ENCODE assay signal across 9 cellular contexts in the genomic region with DNA sequence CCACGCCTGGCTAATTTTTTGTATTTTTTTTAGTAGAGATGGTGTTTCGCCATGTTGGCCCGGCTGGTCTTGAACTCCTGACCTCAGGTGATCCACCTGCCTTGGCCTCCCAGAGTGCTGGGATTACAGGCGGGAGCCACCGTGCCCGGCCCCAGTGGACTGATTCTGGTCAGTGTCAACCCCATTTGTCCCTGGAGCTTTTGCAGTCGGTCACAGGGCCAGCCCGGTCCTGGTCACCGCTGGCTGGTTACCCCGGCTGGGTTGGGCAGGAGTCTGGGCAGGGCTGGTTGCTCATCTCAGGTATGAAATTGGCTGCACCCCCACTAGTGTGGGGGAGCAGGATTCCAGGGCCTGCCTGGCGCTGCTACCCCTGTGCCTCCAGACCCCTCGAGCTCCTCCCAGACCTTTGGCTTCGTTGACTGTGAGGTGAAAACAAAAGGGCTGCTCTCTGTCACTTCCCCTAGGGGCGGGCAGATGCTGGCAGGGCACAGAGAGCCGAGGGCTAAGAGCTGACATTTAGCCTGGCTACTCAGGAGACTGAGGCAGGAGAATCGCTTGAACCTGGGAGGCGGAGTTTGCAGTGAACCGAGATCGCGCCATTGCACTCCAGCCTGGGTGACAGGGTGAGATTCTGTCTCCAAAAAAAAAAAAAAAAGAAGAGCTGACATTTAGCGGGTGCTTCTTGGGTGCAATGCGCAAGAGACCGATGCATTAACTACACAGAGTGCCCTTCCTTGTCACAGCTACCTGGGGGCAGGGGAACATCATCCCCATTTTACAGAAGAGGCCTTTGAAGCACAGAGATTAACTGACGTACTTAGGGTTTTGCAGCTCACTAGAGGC. TPM values are rescaled to one million over a fixed set of nuclear protein-coding genes. Genes with fewer than 3 reads are reported as not detected.
A peak's percentile ranks its signal among the peaks of the same experiment; 100 is the strongest.
DNase-seq lines count a peak whose midpoint lies in the region; ATAC-seq and TF ChIP-seq lines count a peak whose summit lies in the region.
"Had no signal": no experiment of that assay in that cellular context is flagged by ENCODE, and none has a peak within 500 bp of the region (broad histone marks: within the 10 kb centered on the region; RNA-seq: fewer than 3 reads in every experiment).

No MANE protein-coding gene starts in this region.

- H3K27ac ChIP-seq in CD8-positive, alpha-beta T cell (ENCODE audit: low read depth, low read length), result peak overlapping the region; percentile 71
- no peak overlapping the region for H3K27ac ChIP-seq in duodenal mucosa (ENCODE audit: low read depth, low read length)

- peak overlapping the region; percentile 36 for H3K4me3 ChIP-seq in CD8-positive, alpha-beta T cell (ENCODE audit: low read depth, low read length)
- H3K4me3 ChIP-seq in duodenal mucosa (ENCODE audit: low read depth in 1 of 2, low read length in 2 of 2) (peak overlapping the region; percentile 9 to 16), skeletal muscle satellite cell (ENCODE audit: low read length) (no peak overlapping the region)

- DNase-seq in CD8-positive, alpha-beta T cell, result peak in 1 of 7 experiments; percentile 34
- DNase-seq in MV-4-11 (lab: John Stamatoyannopoulos, UW) (peak; percentile 41), ureter (ENCODE audit: low spot score) (no peak)
- DNase-seq: NCI-H1930 had no signal

- peak overlapping the region; percentile 99 for H3K27ac Mint-ChIP-seq in CD8-positive, alpha-beta T cell

- H3K9ac ChIP-seq in duodenal mucosa (ENCODE audit: low read depth in 1 of 2, low read length in 2 of 2) (no peak overlapping the region), skeletal muscle satellite cell (ENCODE audit: low read depth, low read length) (no peak overlapping the region)

- H3K9me3 Mint-ChIP-seq in CD8-positive, alpha-beta T cell, result no peaks in the 10 kb centered on the region

- H3K4me3 Mint-ChIP-seq in CD8-positive, alpha-beta T cell, result peak overlapping the region; percentile 82

- H3K4me2 ChIP-seq in skeletal muscle satellite cell (ENCODE audit: low read length), result peak overlapping the region; percentile 22

- peaks cover 76% of the 10 kb centered on the region for H3K4me1 ChIP-seq in CD8-positive, alpha-beta T cell (ENCODE audit: insufficient read depth, low read length)
- H3K4me1 ChIP-seq in duodenal mucosa (ENCODE audit: control insufficient read depth in 1 of 2, insufficient read depth in 2 of 2, low read length in 2 of 2) (peaks cover 36 to 55% of the 10 kb centered on the region in 2 donors), skeletal muscle satellite cell (ENCODE audit: control insufficient read depth, insufficient read depth, low read length) (peaks cover 18% of the 10 kb centered on the region)

- no peaks in the 10 kb centered on the region for H3K36me3 ChIP-seq in CD8-positive, alpha-beta T cell (ENCODE audit: insufficient read depth, low read length)
- no peaks in the 10 kb centered on the region for H3K36me3 ChIP-seq in duodenal mucosa (ENCODE audit: control insufficient read depth in 1 of 2, insufficient read depth in 2 of 2, low read length in 2 of 2)
- no peaks in the 10 kb centered on the region for H3K36me3 ChIP-seq in skeletal muscle satellite cell (ENCODE audit: insufficient read depth, low read length)

- H3K27me3 ChIP-seq in CD8-positive, alpha-beta T cell (ENCODE audit: insufficient read depth, low read length), result no peaks in the 10 kb centered on the region
- H3K27me3 ChIP-seq in duodenal mucosa (ENCODE audit: control insufficient read depth in 1 of 2, insufficient read depth in 2 of 2, low read length in 2 of 2) (no peaks in the 10 kb centered on the region), skeletal muscle satellite cell (ENCODE audit: control insufficient read depth, insufficient read depth, low read length) (no peaks in the 10 kb centered on the region)

- H3K9me3 ChIP-seq in CD8-positive, alpha-beta T cell (ENCODE audit: low read length), result no peaks in the 10 kb centered on the region
- H3K9me3 ChIP-seq in duodenal mucosa (ENCODE audit: control insufficient read depth in 1 of 2, low read length in 2 of 2) (no peaks in the 10 kb centered on the region), skeletal muscle satellite cell (replicated peaks; ENCODE audit: low read length) (no peaks in the 10 kb centered on the region)

- H3K36me3 Mint-ChIP-seq in CD8-positive, alpha-beta T cell, result no peaks in the 10 kb centered on the region

- peaks cover 80% of the 10 kb centered on the region for H3K4me1 Mint-ChIP-seq in CD8-positive, alpha-beta T cell (ENCODE audit: low read depth)

- CTCF ChIA-PET in CD8-positive, alpha-beta T cell (lab: Charles Lee), result interaction anchor here (0.9 to 13.7 kb wide), 11 partner anchors 8 to 58 kb away, joined by 3 to 155 read pairs (median 4); no protein-coding TSS in a partner anchor

- H3K27me3 Mint-ChIP-seq in CD8-positive, alpha-beta T cell (ENCODE audit: low read depth), result no peaks in the 10 kb centered on the region

- no peak for TF ChIP-seq CTCF in CD8-positive, alpha-beta T cell (IDR thresholded peaks at IDR 0.05)

- POLR2A ChIA-PET in CD8-positive, alpha-beta T cell (lab: Charles Lee), result interaction anchor here (0.8 to 4.1 kb wide), 12 partner anchors 9 to 269 kb away, joined by 3 to 44 read pairs (median 6); no protein-coding TSS in a partner anchor

- ATAC-seq in CD8-positive, alpha-beta T cell, result no peak
- no peak for ATAC-seq in HG02981 (IDR thresholded peaks at IDR 0.05; ENCODE audit: unreplicated experiment)
- no peak for ATAC-seq in HG03521 (IDR thresholded peaks at IDR 0.05; ENCODE audit: unreplicated experiment)
- no peak for ATAC-seq in GM19395 (IDR thresholded peaks at IDR 0.05; ENCODE audit: unreplicated experiment)

- intact Hi-C loops in CD8-positive, alpha-beta T cell (cut with DNase I, micrococcal nuclease), result loop anchor here in 1 of 2 experiments (5.0 kb wide), 1 partner anchor 270 kb away; no protein-coding TSS in a partner anchor

RNA-seq across cellular contexts. Expression of a gene that starts 10.6 kb away (rescaled TPM):
- total RNA-seq in CD8-positive, alpha-beta T cell, result 100 to 1,000 TPM in 1 of 2 experiments, 10 to 100 TPM in 1; 82.6 to 100 TPM
- total RNA-seq in skeletal muscle satellite cell (2012; rRNA removed), result 5.7 and 11.7 TPM in 2 replicates
- total RNA-seq in ureter, result 28.0 TPM

RNA-seq across cellular contexts. Expression of a gene that starts 52.5 kb away (rescaled TPM):
- total RNA-seq in CD8-positive, alpha-beta T cell, result 10 to 100 TPM; 55.8 to 58.7 TPM
- 21.4 and 25.1 TPM in 2 replicates for total RNA-seq in skeletal muscle satellite cell (2012; rRNA removed)
- total RNA-seq in ureter, result 98.5 TPM
